In genomic region chr19:51415187-51415586, GRCh38 we compare ENCODE assay signal across 10 cellular contexts. TPM values are rescaled to one million over a fixed set of nuclear protein-coding genes. Genes with fewer than 3 reads are reported as not detected.
"Had no signal": no experiment of that assay in that cellular context is flagged by ENCODE, and none has a peak within 500 bp of the region (broad histone marks: within the 10 kb centered on the region; RNA-seq: fewer than 3 reads in every experiment).

No MANE protein-coding gene starts in this region.

- H2AFZ ChIP-seq: GM23248 had no signal

- H3K9ac ChIP-seq: GM23248 had no signal

- H3K4me1 ChIP-seq: HAP-1 had no signal

- H3K9me3 ChIP-seq: HAP-1 had no signal

- DNase-seq: GM23248, GOT3, H7, HFFc6, IMR-90 had no signal

- H3K4me3 ChIP-seq: GM23248, HAP-1 had no signal

- H3K27ac Mint-ChIP-seq: HFFc6 had no signal

- H3K9me3 Mint-ChIP-seq: HFFc6 had no signal

- H3K36me3 ChIP-seq: HAP-1 had no signal

- ATAC-seq: HCT116 had no signal

- H3K4me3 Mint-ChIP-seq: HFFc6 had no signal

- H3K27ac ChIP-seq: GM23248, HL-60 had no signal

RNA-seq across cellular contexts. Expression of gene SIGLEC10, which starts 2.3 kb away (rescaled TPM):
- total RNA-seq: GM23248, H4, H7, HFFc6, HT1080, IMR-90 had no signal
- polyA plus RNA-seq: GM23248, IMR-90 had no signal

RNA-seq across cellular contexts. Expression of gene C19orf84, which starts 24.8 kb away (rescaled TPM):
- total RNA-seq: GM23248, H4, HFFc6, HT1080, IMR-90 had no signal
- polyA plus RNA-seq: GM23248, IMR-90 had no signal

RNA-seq across cellular contexts. Expression of gene LIM2, which starts 27.4 kb away (rescaled TPM):
- total RNA-seq: GM23248, H4, H7, HFFc6, HT1080, IMR-90 had no signal
- polyA plus RNA-seq: GM23248, IMR-90 had no signal

RNA-seq across cellular contexts. Expression of gene NKG7, which starts 42.7 kb away (rescaled TPM):
- total RNA-seq: GM23248, H4, H7, HFFc6, HT1080, IMR-90 had no signal
- polyA plus RNA-seq: GM23248, IMR-90 had no signal

RNA-seq across cellular contexts. Expression of gene SIGLEC8, which starts 43.1 kb away (rescaled TPM):
- total RNA-seq: GM23248, H4, H7, HFFc6, HT1080, IMR-90 had no signal
- polyA plus RNA-seq: GM23248, IMR-90 had no signal
